In genomic region chr2:118774458-118775133, GRCh38 we compare ENCODE assay signal across 8 cellular contexts.
A peak's percentile ranks its signal among the peaks of the same experiment; 100 is the strongest.
DNase-seq lines count a peak whose midpoint lies in the region; ATAC-seq and TF ChIP-seq lines count a peak whose summit lies in the region.

No MANE protein-coding gene starts in this region.

- H3K9ac ChIP-seq in HUES64 (ENCODE audit: low read depth, low read length) (peak overlapping the region; percentile 10), rectal smooth muscle tissue (ENCODE audit: low read length) (no peak overlapping the region)

- H3K36me3 ChIP-seq in HUES64 (ENCODE audit: insufficient read depth, low read length) (no peaks in the 10 kb centered on the region), right atrium auricular region (no peaks in the 10 kb centered on the region), rectal smooth muscle tissue (ENCODE audit: control insufficient read depth, insufficient read depth, low read length) (no peaks in the 10 kb centered on the region)

- H3K9me3 ChIP-seq in HUES64 (ENCODE audit: insufficient read depth, low read depth, low read length), result no peaks in the 10 kb centered on the region
- H3K9me3 ChIP-seq in right atrium auricular region, result no peaks in the 10 kb centered on the region

- no peaks in the 10 kb centered on the region for H3K4me1 Mint-ChIP-seq in activated T-helper 17 cell treated with anti-CD3 and anti-CD28 coated beads, Interleukin-2, amount 50 U/mL, for 72 hours
- peaks cover 4% of the 10 kb centered on the region for H3K4me1 Mint-ChIP-seq in CD14-positive monocyte

- peak overlapping the region; percentile 8 for H3K4me3 Mint-ChIP-seq in activated T-helper 17 cell treated with anti-CD3 and anti-CD28 coated beads, Interleukin-2, amount 50 U/mL, for 72 hours
- peak overlapping the region in 1 of 2 donors; percentile 67 for H3K4me3 Mint-ChIP-seq in CD14-positive monocyte

- peaks cover 67% of the 10 kb centered on the region for H3K27me3 ChIP-seq in HUES64 (ENCODE audit: insufficient read depth, low read length)
- no peaks in the 10 kb centered on the region for H3K27me3 ChIP-seq in right atrium auricular region
- no peaks in the 10 kb centered on the region for H3K27me3 ChIP-seq in rectal smooth muscle tissue (ENCODE audit: control insufficient read depth, insufficient read depth, low read length)

- peak; percentile 55 for ATAC-seq in activated T-helper 17 cell treated with anti-CD3 and anti-CD28 coated beads, Interleukin-2, amount 50 U/mL, for 72 hours (replicated peaks)

- no peak for TF ChIP-seq CTCF in right atrium auricular region (IDR thresholded peaks at IDR 0.05)
- TF ChIP-seq CTCF in CD14-positive monocyte (IDR thresholded peaks at IDR 0.05), result no peak

- 1% methylated on average over 45 of the region's 45 CpGs for WGBS in HUES64

- H3K27me3 Mint-ChIP-seq in activated T-helper 17 cell treated with anti-CD3 and anti-CD28 coated beads, Interleukin-2, amount 50 U/mL, for 72 hours, result peaks cover 38% of the 10 kb centered on the region
- H3K27me3 Mint-ChIP-seq in CD14-positive monocyte (ENCODE audit: low read depth in 3 of 3), result peaks cover 38 to 54% (median 49%) of the 10 kb centered on the region in 3 donors

- H3K4me3 ChIP-seq in HUES64 (ENCODE audit: low read length) (peak overlapping the region; percentile 59), right atrium auricular region (peak overlapping the region; percentile 15 to 36), rectal smooth muscle tissue (ENCODE audit: low read length) (peak overlapping the region; percentile 58)

- no peak overlapping the region for H3K27ac Mint-ChIP-seq in activated T-helper 17 cell treated with anti-CD3 and anti-CD28 coated beads, Interleukin-2, amount 50 U/mL, for 72 hours
- H3K27ac Mint-ChIP-seq in CD14-positive monocyte, result no peak overlapping the region

- DNase-seq in D341Med (ENCODE audit: low spot score), result peak; percentile 46
- DNase-seq in right atrium auricular region (ENCODE audit: low spot score), result no peak
- no peak for DNase-seq in stimulated activated naive CD4-positive, alpha-beta T cell treated with Interleukin-2 at 50 U/mL for 16 hours (lab: John Stamatoyannopoulos, UW)
- no peak for DNase-seq in GF-D8 (lab: John Stamatoyannopoulos, UW)
- DNase-seq in CD14-positive monocyte (ENCODE audit: low spot score), result no peak

- H3K4me1 ChIP-seq in HUES64 (ENCODE audit: insufficient read depth, low read length) (peaks cover 8% of the 10 kb centered on the region; the same call in 1 of the 2 replicates), right atrium auricular region (peaks cover 0 to 10% of the 10 kb centered on the region in 2 donors), rectal smooth muscle tissue (ENCODE audit: control insufficient read depth, insufficient read depth, low read length) (no peaks in the 10 kb centered on the region)

- no peaks in the 10 kb centered on the region for H3K36me3 Mint-ChIP-seq in activated T-helper 17 cell treated with anti-CD3 and anti-CD28 coated beads, Interleukin-2, amount 50 U/mL, for 72 hours (ENCODE audit: low read depth)
- no peaks in the 10 kb centered on the region for H3K36me3 Mint-ChIP-seq in CD14-positive monocyte

- intact Hi-C loops in CD14-positive monocyte (cut with micrococcal nuclease), result no loop called here

- no peak overlapping the region for H3K27ac ChIP-seq in HUES64 (ENCODE audit: low read depth, low read length)
- no peak overlapping the region for H3K27ac ChIP-seq in right atrium auricular region
- no peak overlapping the region for H3K27ac ChIP-seq in rectal smooth muscle tissue (ENCODE audit: low read depth, low read length)

- H3K9me3 Mint-ChIP-seq in activated T-helper 17 cell treated with anti-CD3 and anti-CD28 coated beads, Interleukin-2, amount 50 U/mL, for 72 hours, result no peaks in the 10 kb centered on the region
- peaks cover 0 to 13% (median 4%) of the 10 kb centered on the region in 7 donors for H3K9me3 Mint-ChIP-seq in CD14-positive monocyte
